Comparison of ENCODE assay signal across 8 cellular contexts in the genomic region with DNA sequence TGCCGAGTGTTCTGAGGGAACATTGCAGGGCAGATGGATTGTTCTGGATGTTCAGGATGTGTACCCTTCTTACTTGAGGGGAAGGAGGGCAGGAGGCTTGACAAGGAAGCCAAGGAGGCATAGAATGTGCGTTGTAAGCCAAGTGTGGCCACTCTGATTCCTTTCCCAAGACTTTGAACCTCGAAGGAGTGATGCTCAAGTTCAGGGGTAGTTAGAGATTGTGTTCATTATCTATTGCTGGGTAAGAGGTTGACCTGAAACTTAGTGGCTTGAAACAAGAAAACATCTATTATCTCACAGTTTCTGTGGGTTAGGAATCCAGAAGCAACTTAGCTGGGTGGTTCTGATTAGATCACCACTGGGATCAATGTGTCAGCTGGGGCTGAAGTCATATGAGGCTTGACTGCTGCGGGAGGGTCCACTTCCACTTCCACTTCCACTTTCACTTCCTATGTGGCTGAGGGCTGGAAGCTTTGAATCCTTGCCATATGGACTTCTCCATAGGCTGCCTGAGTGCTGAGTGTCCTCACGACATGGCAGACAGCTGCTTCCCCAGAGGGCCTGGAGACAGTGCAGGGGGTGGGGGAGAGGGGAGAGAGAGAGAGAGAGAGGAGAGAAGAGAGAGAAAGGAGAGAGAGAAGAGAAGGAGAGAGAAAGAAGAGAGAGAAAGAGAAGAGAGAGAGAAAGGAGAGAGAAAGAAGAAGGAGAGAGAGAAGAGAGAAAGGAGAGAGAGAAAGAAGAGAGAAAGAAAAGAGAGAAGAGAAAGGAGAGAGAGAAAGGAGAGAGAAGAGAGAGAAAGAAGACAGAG. TPM values are rescaled to one million over a fixed set of nuclear protein-coding genes. Genes with fewer than 3 reads are reported as not detected.
DNase-seq lines count a peak whose midpoint lies in the region; ATAC-seq and TF ChIP-seq lines count a peak whose summit lies in the region.

No MANE protein-coding gene starts in this region.

- H3K36me3 ChIP-seq in GM23338 (ENCODE audit: insufficient read depth), result no peaks in the 10 kb centered on the region

- H2AFZ ChIP-seq in GM23338, result 0 out of 2 replicates have a peak overlapping the region, but pooled peaks have one; percentile 5

- no peaks in the 10 kb centered on the region for H3K9me2 ChIP-seq in GM23338 (ENCODE audit: insufficient read depth)

- ATAC-seq in GM18511 (IDR thresholded peaks at IDR 0.05; ENCODE audit: unreplicated experiment) (peak; percentile 60), GM23338 (no peak), naive B cell (ENCODE audit: low read depth in 2 of 2) (peak; percentile 77)

- no peaks in the 10 kb centered on the region for H3K79me2 ChIP-seq in GM23338 (replicated peaks; ENCODE audit: insufficient read depth)

- H3K9me3 Mint-ChIP-seq in GM23338, result no peaks in the 10 kb centered on the region
- no peaks in the 10 kb centered on the region for H3K9me3 Mint-ChIP-seq in naive B cell

- peaks cover 19% of the 10 kb centered on the region for H3K27me3 ChIP-seq in GM23338 (ENCODE audit: insufficient read depth)

- no peak overlapping the region for H3K4me3 Mint-ChIP-seq in GM23338
- H3K4me3 Mint-ChIP-seq in naive B cell, result peak overlapping the region; percentile 35 to 79 (median 60)

- no peaks in the 10 kb centered on the region for H4K20me1 ChIP-seq in GM23338 (replicated peaks; ENCODE audit: insufficient read depth)

- DNase-seq in GM23338 (ENCODE audit: low spot score) (no peak), SKM-1 (lab: John Stamatoyannopoulos, UW; ENCODE audit: unreplicated experiment) (peak; percentile 28), naive B cell (peak; percentile 76), NCI-H1417 (lab: John Stamatoyannopoulos, UW) (no peak), NCI-H510A (lab: John Stamatoyannopoulos, UW) (no peak), AG20443 (ENCODE audit: low spot score) (no peak)
- DNase-seq in effector CD4-positive, alpha-beta T cell, result no peak

- H3K4me2 ChIP-seq in GM23338, result no peak overlapping the region

- no peak for TF ChIP-seq CTCF in GM23338 (conservative IDR thresholded peaks at IDR 0.05; ENCODE audit: low read depth in 2 of 2)

- no peak overlapping the region for H3K27ac Mint-ChIP-seq in GM23338
- H3K27ac Mint-ChIP-seq in naive B cell, result peak overlapping the region; percentile 88 to 98 (median 92)

- H3K27me3 Mint-ChIP-seq in GM23338 (ENCODE audit: insufficient read depth, low read depth, poor library complexity) (peaks cover 8% of the 10 kb centered on the region), naive B cell (no peaks in the 10 kb centered on the region)

- no peaks in the 10 kb centered on the region for H3K4me1 ChIP-seq in GM23338 (ENCODE audit: insufficient read depth)

- H3K27ac ChIP-seq in GM23338 (ENCODE audit: low read depth), result no peak overlapping the region

- H3K36me3 Mint-ChIP-seq in GM23338 (ENCODE audit: low read depth) (no peaks in the 10 kb centered on the region), naive B cell (no peaks in the 10 kb centered on the region)

- H3F3A ChIP-seq in GM23338 (replicated peaks; ENCODE audit: low read depth), result no peaks in the 10 kb centered on the region

- H3K4me1 Mint-ChIP-seq in GM23338 (no peaks in the 10 kb centered on the region), naive B cell (peaks cover 52 to 67% (median 58%) of the 10 kb centered on the region in 3 donors)

- H3K4me3 ChIP-seq in GM23338, result no peak overlapping the region

TF ChIP-seq in GM23338, 12 proteins besides CTCF, POLR2A, EP300 and RAD21 (continues in another document):
- TF ChIP-seq POLR2AphosphoS5 (IDR thresholded peaks at IDR 0.05; ENCODE audit: low read depth) (no peak), EZH2 (IDR thresholded peaks at IDR 0.05; ENCODE audit: low read depth, unreplicated experiment) (no peak), JUNB (IDR thresholded peaks at IDR 0.05; ENCODE audit: unreplicated experiment) (no peak), EZH2phosphoT487 (IDR thresholded peaks at IDR 0.05; ENCODE audit: unreplicated experiment) (no peak), STAT1 (IDR thresholded peaks at IDR 0.05; ENCODE audit: unreplicated experiment) (no peak), ZNF114 (CRISPR knock-in tag; IDR thresholded peaks at IDR 0.05) (no peak), ZNF331 (CRISPR knock-in tag; IDR thresholded peaks at IDR 0.05; ENCODE audit: low read depth) (no peak)
- TF ChIP-seq, protein P1, sequence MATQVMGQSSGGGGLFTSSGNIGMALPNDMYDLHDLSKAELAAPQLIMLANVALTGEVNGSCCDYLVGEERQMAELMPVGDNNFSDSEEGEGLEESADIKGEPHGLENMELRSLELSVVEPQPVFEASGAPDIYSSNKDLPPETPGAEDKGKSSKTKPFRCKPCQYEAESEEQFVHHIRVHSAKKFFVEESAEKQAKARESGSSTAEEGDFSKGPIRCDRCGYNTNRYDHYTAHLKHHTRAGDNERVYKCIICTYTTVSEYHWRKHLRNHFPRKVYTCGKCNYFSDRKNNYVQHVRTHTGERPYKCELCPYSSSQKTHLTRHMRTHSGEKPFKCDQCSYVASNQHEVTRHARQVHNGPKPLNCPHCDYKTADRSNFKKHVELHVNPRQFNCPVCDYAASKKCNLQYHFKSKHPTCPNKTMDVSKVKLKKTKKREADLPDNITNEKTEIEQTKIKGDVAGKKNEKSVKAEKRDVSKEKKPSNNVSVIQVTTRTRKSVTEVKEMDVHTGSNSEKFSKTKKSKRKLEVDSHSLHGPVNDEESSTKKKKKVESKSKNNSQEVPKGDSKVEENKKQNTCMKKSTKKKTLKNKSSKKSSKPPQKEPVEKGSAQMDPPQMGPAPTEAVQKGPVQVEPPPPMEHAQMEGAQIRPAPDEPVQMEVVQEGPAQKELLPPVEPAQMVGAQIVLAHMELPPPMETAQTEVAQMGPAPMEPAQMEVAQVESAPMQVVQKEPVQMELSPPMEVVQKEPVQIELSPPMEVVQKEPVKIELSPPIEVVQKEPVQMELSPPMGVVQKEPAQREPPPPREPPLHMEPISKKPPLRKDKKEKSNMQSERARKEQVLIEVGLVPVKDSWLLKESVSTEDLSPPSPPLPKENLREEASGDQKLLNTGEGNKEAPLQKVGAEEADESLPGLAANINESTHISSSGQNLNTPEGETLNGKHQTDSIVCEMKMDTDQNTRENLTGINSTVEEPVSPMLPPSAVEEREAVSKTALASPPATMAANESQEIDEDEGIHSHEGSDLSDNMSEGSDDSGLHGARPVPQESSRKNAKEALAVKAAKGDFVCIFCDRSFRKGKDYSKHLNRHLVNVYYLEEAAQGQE (IDR thresholded peaks at IDR 0.05; ENCODE audit: unreplicated experiment), result no peak
- TF ChIP-seq, protein P2, sequence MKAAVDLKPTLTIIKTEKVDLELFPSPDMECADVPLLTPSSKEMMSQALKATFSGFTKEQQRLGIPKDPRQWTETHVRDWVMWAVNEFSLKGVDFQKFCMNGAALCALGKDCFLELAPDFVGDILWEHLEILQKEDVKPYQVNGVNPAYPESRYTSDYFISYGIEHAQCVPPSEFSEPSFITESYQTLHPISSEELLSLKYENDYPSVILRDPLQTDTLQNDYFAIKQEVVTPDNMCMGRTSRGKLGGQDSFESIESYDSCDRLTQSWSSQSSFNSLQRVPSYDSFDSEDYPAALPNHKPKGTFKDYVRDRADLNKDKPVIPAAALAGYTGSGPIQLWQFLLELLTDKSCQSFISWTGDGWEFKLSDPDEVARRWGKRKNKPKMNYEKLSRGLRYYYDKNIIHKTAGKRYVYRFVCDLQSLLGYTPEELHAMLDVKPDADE (IDR thresholded peaks at IDR 0.05), result no peak

RNA-seq across cellular contexts. Expression of a gene that starts 6.9 kb away (rescaled TPM):
- 9.9 and 15.4 TPM in 2 replicates for total RNA-seq in GM23338 (2014; rRNA removed; shearing (Covaris generic))
- polyA plus RNA-seq in GM23338 (2016; fragmentation: Nextera tagmentation; extraction: Ambion mirVana) (17.9 and 18.9 TPM in 2 replicates), naive B cell (ENCODE audit: low read depth in 6 of 6) (100 to 1,000 TPM; 273 to 368 (median 312) TPM)

RNA-seq across cellular contexts. Expression of a gene that starts 21.5 kb away (rescaled TPM):
- total RNA-seq in GM23338 (2014; rRNA removed; shearing (Covaris generic)), result 22.8 and 24.6 TPM in 2 replicates
- polyA plus RNA-seq in GM23338 (2016; fragmentation: Nextera tagmentation; extraction: Ambion mirVana), result 8.4 and 10.1 TPM in 2 replicates
- polyA plus RNA-seq in naive B cell (ENCODE audit: low read depth in 6 of 6), result 10 to 100 TPM; 13.8 to 39.3 (median 27.3) TPM

Comparison
In these comparisons a context has a peak if more than half of its experiments do, and no peak if none do; other contexts are left out.
1. DNase-seq: peak in SKM-1 (single experiment) and naive B cell (single experiment); none in GM23338 (single experiment), NCI-H1417 (0 of 3), NCI-H510A (single experiment), AG20443 (single experiment) and effector CD4-positive, alpha-beta T cell (single experiment).
2. RNA of a gene that starts 6.9 kb away (polyA plus RNA-seq): 273 to 368 TPM in naive B cell; 17.9 to 18.9 TPM in GM23338; every median in the first group is over 10 times any median in the second.